ENCODE assay signal across 1 cellular context in the genomic region with DNA sequence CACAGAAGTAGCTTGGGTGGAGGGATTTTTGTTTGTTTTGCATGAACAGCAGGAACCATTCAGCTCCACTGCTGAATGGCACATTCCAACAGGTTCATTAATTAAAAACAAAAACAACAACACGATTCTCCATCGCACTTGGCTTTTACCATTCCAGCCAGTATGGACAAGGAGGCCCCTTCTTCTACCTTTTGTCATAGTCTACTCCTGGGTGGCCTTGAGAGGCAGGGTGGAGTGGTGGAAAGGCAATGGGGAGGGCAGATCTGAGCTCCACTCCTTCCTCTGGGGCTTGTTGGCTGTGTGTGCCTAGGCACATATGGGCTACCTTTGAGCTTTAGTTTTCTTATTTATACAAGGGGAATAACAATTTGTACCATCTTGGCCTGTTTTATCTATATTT.
A peak's percentile ranks its signal among the peaks of the same experiment; 100 is the strongest.
TF ChIP-seq lines count a peak whose summit lies in the region.

No MANE protein-coding gene starts in this region.

TF ChIP-seq in HEK293, 187 proteins besides CTCF, POLR2A, EP300 and RAD21 (continued from another document):
- TF ChIP-seq PRDM10 (tag by site-specific recombination; IDR thresholded peaks at IDR 0.05) (peak; percentile 49), SCRT2 (tag by site-specific recombination; IDR thresholded peaks at IDR 0.05) (0 out of 2 replicates have a peak, but pooled peaks have one; percentile 31)
